ENCODE assay signal across 8 cellular contexts in genomic region chr6:16332175-16332542, GRCh38.
DNase-seq lines count a peak whose midpoint lies in the region; ATAC-seq, FAIRE-seq and TF ChIP-seq lines count a peak whose summit lies in the region.

No MANE protein-coding gene starts in this region.

- H3K18ac ChIP-seq in neuronal stem cell (ENCODE audit: low read length): no peak overlapping the region

- H3K4me1 Mint-ChIP-seq in activated T-helper 1 cell treated with anti-CD3 and anti-CD28 coated beads, Interleukin-12 subunit alpha, Interleukin-12 subunit beta, Interleukin-2, Interleukin-4 antibody, amounts not matched to agents 30 ng/mL and 10 ng/mL and 1 ng/mL, durations not matched to agents 14 hours and 24 hours and 36 hours (ENCODE audit: low read depth): peaks cover 18% of the 10 kb centered on the region

- H2BK12ac ChIP-seq in neuronal stem cell (ENCODE audit: low read length): no peak overlapping the region

- peak; percentile 84 for ATAC-seq in GM21737 (IDR thresholded peaks at IDR 0.05; ENCODE audit: unreplicated experiment)

- WGBS in neuronal stem cell (ENCODE audit: extremely low coverage in 2 of 2, insufficient read length in 2 of 2, insufficient replicate concordance in 1 of 2), 2 donors: 100% methylated on average over 1 of the region's 7 CpGs; no CpG with 5 or more reads in 1 of the 2 donors
- WGBS in testis, 2 donors: 8 to 11% methylated on average over 7 of the region's 7 CpGs

- no peak overlapping the region for H4K8ac ChIP-seq in neuronal stem cell (ENCODE audit: low read depth, low read length)

- peak overlapping the region; percentile 29 for H3K4me2 ChIP-seq in neuronal stem cell (ENCODE audit: insufficient read depth, low read length, poor library complexity, severe bottlenecking)

- H3K27ac ChIP-seq in neuronal stem cell (replicated peaks; ENCODE audit: low read length): no peak overlapping the region
- peak overlapping the region in 1 of 2 donors; percentile 21 for H3K27ac ChIP-seq in testis

- no peak overlapping the region for H3K4me3 ChIP-seq in Jurkat, Clone E6-1 (ENCODE audit: low read length)
- H3K4me3 ChIP-seq in neuronal stem cell (ENCODE audit: low read length in 2 of 2) (no peak overlapping the region), testis (no peak overlapping the region)

- no peak overlapping the region for H2BK120ac ChIP-seq in neuronal stem cell (ENCODE audit: low read depth, low read length)

- no peaks in the 10 kb centered on the region for H3K79me1 ChIP-seq in neuronal stem cell (ENCODE audit: low read depth, low read length)

- H3K4ac ChIP-seq in neuronal stem cell (ENCODE audit: low read length): no peak overlapping the region

- no peaks in the 10 kb centered on the region for H3K36me3 ChIP-seq in neuronal stem cell (replicated peaks in 1 of 2; ENCODE audit: control insufficient read depth in 2 of 2, insufficient read depth in 2 of 2, low read length in 2 of 2)
- no peaks in the 10 kb centered on the region for H3K36me3 ChIP-seq in testis (ENCODE audit: low read depth, missing control alignments)

- peak; percentile 93 to 96 (median 95) for TF ChIP-seq CTCF in testis (IDR thresholded peaks at IDR 0.05)

- H3K36me3 Mint-ChIP-seq in activated T-helper 1 cell treated with anti-CD3 and anti-CD28 coated beads, Interleukin-12 subunit alpha, Interleukin-12 subunit beta, Interleukin-2, Interleukin-4 antibody, amounts not matched to agents 30 ng/mL and 10 ng/mL and 1 ng/mL, durations not matched to agents 14 hours and 24 hours and 36 hours (ENCODE audit: low read depth): peaks cover 14% of the 10 kb centered on the region

- TF ChIP-seq POLR2A in testis (IDR thresholded peaks at IDR 0.05): no peak

- peak overlapping the region; percentile 86 for H2AFZ ChIP-seq in neuronal stem cell (ENCODE audit: low read length)

- H3K14ac ChIP-seq in neuronal stem cell (ENCODE audit: low read length): no peak overlapping the region

- no peak overlapping the region for H2AK5ac ChIP-seq in neuronal stem cell (ENCODE audit: low read depth, low read length)

- intact Hi-C loops in activated T-helper 1 cell treated with anti-CD3 and anti-CD28 coated beads, Interleukin-12 subunit alpha, Interleukin-12 subunit beta, Interleukin-2, Interleukin-4 antibody, amounts not matched to agents 30 ng/mL and 10 ng/mL and 1 ng/mL, durations not matched to agents 14 hours and 24 hours and 36 hours (cut with micrococcal nuclease): loop anchor here (1.0 to 5.0 kb wide), 14 partner anchors 15 to 754 kb away; no protein-coding TSS in a partner anchor
- intact Hi-C loops in testis (cut with DNase I; ENCODE audit: low total_unique reads): loop anchor here (10.0 kb wide), 1 partner anchor 73 kb away; no protein-coding TSS in a partner anchor

- H3K9ac ChIP-seq in neuronal stem cell (ENCODE audit: low read depth, low read length, poor library complexity): no peak overlapping the region

- no peaks in the 10 kb centered on the region for H3K9me3 Mint-ChIP-seq in activated T-helper 1 cell treated with anti-CD3 and anti-CD28 coated beads, Interleukin-12 subunit alpha, Interleukin-12 subunit beta, Interleukin-2, Interleukin-4 antibody, amounts not matched to agents 30 ng/mL and 10 ng/mL and 1 ng/mL, durations not matched to agents 14 hours and 24 hours and 36 hours

- peak; percentile 17 for FAIRE-seq in RCC 7860 (lab: Jason Lieb, UNC)

- no peak overlapping the region for H2BK15ac ChIP-seq in neuronal stem cell (ENCODE audit: low read length)

- no peaks in the 10 kb centered on the region for H3K9me3 ChIP-seq in neuronal stem cell (replicated peaks in 1 of 2; ENCODE audit: control insufficient read depth in 2 of 2, insufficient read depth in 1 of 2, low read depth in 1 of 2, low read length in 2 of 2)
- H3K9me3 ChIP-seq in testis: no peaks in the 10 kb centered on the region

- H3K4me1 ChIP-seq in neuronal stem cell (ENCODE audit: control insufficient read depth in 2 of 2, insufficient read depth in 1 of 2, low read depth in 1 of 2, low read length in 2 of 2) (peaks cover 3 to 6% of the 10 kb centered on the region in 2 donors), testis (peaks cover 30% of the 10 kb centered on the region)

- no peak overlapping the region for H3K4me3 Mint-ChIP-seq in activated T-helper 1 cell treated with anti-CD3 and anti-CD28 coated beads, Interleukin-12 subunit alpha, Interleukin-12 subunit beta, Interleukin-2, Interleukin-4 antibody, amounts not matched to agents 30 ng/mL and 10 ng/mL and 1 ng/mL, durations not matched to agents 14 hours and 24 hours and 36 hours

- H4K91ac ChIP-seq in neuronal stem cell (ENCODE audit: low read depth, low read length, poor library complexity): no peak overlapping the region

- H3K23ac ChIP-seq in neuronal stem cell (ENCODE audit: low read depth, low read length, poor library complexity): no peak overlapping the region

- H3K27me3 Mint-ChIP-seq in activated T-helper 1 cell treated with anti-CD3 and anti-CD28 coated beads, Interleukin-12 subunit alpha, Interleukin-12 subunit beta, Interleukin-2, Interleukin-4 antibody, amounts not matched to agents 30 ng/mL and 10 ng/mL and 1 ng/mL, durations not matched to agents 14 hours and 24 hours and 36 hours (ENCODE audit: insufficient read depth): no peaks in the 10 kb centered on the region

- DNase-seq in ELR (ENCODE audit: low read depth) (peak; percentile 83), RCC 7860 (ENCODE audit: low spot score) (peak; percentile 56), fibroblast of the conjunctiva (ENCODE audit: low read depth) (peak; percentile 67), neuronal stem cell (ENCODE audit: low spot score) (peak; percentile 86), testis (peak; percentile 88)
- peak; percentile 55 for DNase-seq in Jurkat, Clone E6-1 (ENCODE audit: low read depth, low spot score)
- peak; percentile 74 for DNase-seq in activated T-helper 1 cell treated with anti-CD3 and anti-CD28 coated beads, Interleukin-12 subunit alpha, Interleukin-12 subunit beta, Interleukin-2, Interleukin-4 antibody, amounts not matched to agents 30 ng/mL and 10 ng/mL and 1 ng/mL, durations not matched to agents 14 hours and 24 hours and 36 hours (ENCODE audit: low spot score)

- H3K27me3 ChIP-seq in neuronal stem cell (ENCODE audit: control insufficient read depth in 3 of 3, insufficient read depth in 3 of 3, low read depth in 1 of 3, low read length in 3 of 3) (peaks cover 0 to 2% (median 0%) of the 10 kb centered on the region in 3 experiments), testis (no peaks in the 10 kb centered on the region)

- no peak overlapping the region for H2BK5ac ChIP-seq in neuronal stem cell (ENCODE audit: low read length)

- no peak overlapping the region for H3K27ac Mint-ChIP-seq in activated T-helper 1 cell treated with anti-CD3 and anti-CD28 coated beads, Interleukin-12 subunit alpha, Interleukin-12 subunit beta, Interleukin-2, Interleukin-4 antibody, amounts not matched to agents 30 ng/mL and 10 ng/mL and 1 ng/mL, durations not matched to agents 14 hours and 24 hours and 36 hours
